1 cellular context compared by ENCODE assay signal in genomic region chr9:124698265-124698664, GRCh38.
TF ChIP-seq lines count a peak whose summit lies in the region.

No MANE protein-coding gene starts in this region.

TF ChIP-seq in K562, 482 proteins besides CTCF, POLR2A, EP300 and RAD21 (continued from another document and continues in another):
- TF ChIP-seq ZBTB11 (CRISPR knock-in tag; IDR thresholded peaks at IDR 0.05) (no peak), ZNF184 (CRISPR knock-in tag; IDR thresholded peaks at IDR 0.05) (no peak), SMARCA5 (IDR thresholded peaks at IDR 0.05) (no peak), RAD51 (IDR thresholded peaks at IDR 0.05; ENCODE audit: borderline replicate concordance, low read depth) (no peak), FOXK2 (conservative IDR thresholded peaks at IDR 0.05 in 1 of 2, IDR thresholded peaks at IDR 0.05 in 1 of 2; ENCODE audit: low read depth in 2 of 2) (no peak), RBBP5 (IDR thresholded peaks at IDR 0.05; ENCODE audit: borderline replicate concordance, insufficient read depth, low read length, poor library complexity, severe bottlenecking) (no peak), SREBF2 (CRISPR knock-in tag; IDR thresholded peaks at IDR 0.05) (no peak), ZFP36 (IDR thresholded peaks at IDR 0.05; ENCODE audit: low read depth, low read length, partially characterized antibody) (no peak), ZBTB9 (CRISPR knock-in tag; IDR thresholded peaks at IDR 0.05) (no peak), ZNF830 (CRISPR knock-in tag; IDR thresholded peaks at IDR 0.05) (no peak), ZNF316 (IDR thresholded peaks at IDR 0.05) (no peak), ZNF696 (CRISPR knock-in tag; conservative IDR thresholded peaks at IDR 0.05) (no peak), ZNF584 (CRISPR knock-in tag; IDR thresholded peaks at IDR 0.05; ENCODE audit: low read depth) (no peak), TCF3 (CRISPR knock-in tag; IDR thresholded peaks at IDR 0.05) (0 out of 2 replicates have a peak, but pooled peaks have one; percentile 15), SRSF3 (IDR thresholded peaks at IDR 0.05; ENCODE audit: insufficient read depth, low read length) (no peak), TRIM24 (IDR thresholded peaks at IDR 0.05) (no peak), NBN (IDR thresholded peaks at IDR 0.05; ENCODE audit: low read depth) (no peak), ZNF263 (CRISPR knock-in tag; IDR thresholded peaks at IDR 0.05; ENCODE audit: borderline replicate concordance) (no peak), CXXC5 (CRISPR knock-in tag; IDR thresholded peaks at IDR 0.05) (0 out of 2 replicates have a peak, but pooled peaks have one; percentile 23), ZNF507 (tag; conservative IDR thresholded peaks at IDR 0.05) (no peak), GATAD2A (IDR thresholded peaks at IDR 0.05) (no peak), TFAP4 (CRISPR knock-in tag; IDR thresholded peaks at IDR 0.05; ENCODE audit: borderline replicate concordance) (no peak), ZFP30 (CRISPR knock-in tag; IDR thresholded peaks at IDR 0.05; ENCODE audit: borderline replicate concordance) (no peak), PHF21A (IDR thresholded peaks at IDR 0.05; ENCODE audit: borderline replicate concordance, low read depth) (no peak), EWSR1 (IDR thresholded peaks at IDR 0.05; ENCODE audit: borderline replicate concordance, low read depth, partially characterized antibody) (no peak), ZNF707 (CRISPR knock-in tag; conservative IDR thresholded peaks at IDR 0.05) (no peak), FUS (optimal IDR thresholded peaks at IDR 0.05; ENCODE audit: low read depth, low read length) (no peak), L3MBTL2 (IDR thresholded peaks at IDR 0.05) (no peak), TEAD4 (IDR thresholded peaks at IDR 0.05; ENCODE audit: low read length) (0 out of 2 replicates have a peak, but pooled peaks have one; percentile 33), TEAD4 (CRISPR knock-in tag; IDR thresholded peaks at IDR 0.05; ENCODE audit: borderline replicate concordance) (no peak), TCFL5 (CRISPR knock-in tag; conservative IDR thresholded peaks at IDR 0.05) (no peak), CTBP1 (IDR thresholded peaks at IDR 0.05; ENCODE audit: borderline replicate concordance) (no peak), NFIC (IDR thresholded peaks at IDR 0.05) (no peak), NONO (IDR thresholded peaks at IDR 0.05; ENCODE audit: low read depth in 2 of 2, low read length in 1 of 2) (no peak), DPF2 (IDR thresholded peaks at IDR 0.05) (no peak), ZNF134 (CRISPR knock-in tag; conservative IDR thresholded peaks at IDR 0.05) (no peak), GABPA (tag; conservative IDR thresholded peaks at IDR 0.05; ENCODE audit: low read depth) (no peak), ZNF146 (CRISPR knock-in tag; IDR thresholded peaks at IDR 0.05; ENCODE audit: unreplicated experiment) (no peak), HBP1 (CRISPR knock-in tag; IDR thresholded peaks at IDR 0.05) (no peak), ZFP1 (CRISPR knock-in tag; IDR thresholded peaks at IDR 0.05) (no peak)
- TF ChIP-seq, protein P1, sequence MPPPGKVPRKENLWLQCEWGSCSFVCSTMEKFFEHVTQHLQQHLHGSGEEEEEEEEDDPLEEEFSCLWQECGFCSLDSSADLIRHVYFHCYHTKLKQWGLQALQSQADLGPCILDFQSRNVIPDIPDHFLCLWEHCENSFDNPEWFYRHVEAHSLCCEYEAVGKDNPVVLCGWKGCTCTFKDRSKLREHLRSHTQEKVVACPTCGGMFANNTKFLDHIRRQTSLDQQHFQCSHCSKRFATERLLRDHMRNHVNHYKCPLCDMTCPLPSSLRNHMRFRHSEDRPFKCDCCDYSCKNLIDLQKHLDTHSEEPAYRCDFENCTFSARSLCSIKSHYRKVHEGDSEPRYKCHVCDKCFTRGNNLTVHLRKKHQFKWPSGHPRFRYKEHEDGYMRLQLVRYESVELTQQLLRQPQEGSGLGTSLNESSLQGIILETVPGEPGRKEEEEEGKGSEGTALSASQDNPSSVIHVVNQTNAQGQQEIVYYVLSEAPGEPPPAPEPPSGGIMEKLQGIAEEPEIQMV (tag; conservative IDR thresholded peaks at IDR 0.05; ENCODE audit: low read depth): no peak
- TF ChIP-seq, protein P2, sequence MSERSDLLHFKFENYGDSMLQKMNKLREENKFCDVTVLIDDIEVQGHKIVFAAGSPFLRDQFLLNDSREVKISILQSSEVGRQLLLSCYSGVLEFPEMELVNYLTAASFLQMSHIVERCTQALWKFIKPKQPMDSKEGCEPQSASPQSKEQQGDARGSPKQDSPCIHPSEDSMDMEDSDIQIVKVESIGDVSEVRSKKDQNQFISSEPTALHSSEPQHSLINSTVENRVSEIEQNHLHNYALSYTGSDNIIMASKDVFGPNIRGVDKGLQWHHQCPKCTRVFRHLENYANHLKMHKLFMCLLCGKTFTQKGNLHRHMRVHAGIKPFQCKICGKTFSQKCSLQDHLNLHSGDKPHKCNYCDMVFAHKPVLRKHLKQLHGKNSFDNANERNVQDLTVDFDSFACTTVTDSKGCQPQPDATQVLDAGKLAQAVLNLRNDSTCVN (CRISPR knock-in tag; IDR thresholded peaks at IDR 0.05): 0 out of 2 replicates have a peak, but pooled peaks have one; percentile 13
- TF ChIP-seq, protein P3, sequence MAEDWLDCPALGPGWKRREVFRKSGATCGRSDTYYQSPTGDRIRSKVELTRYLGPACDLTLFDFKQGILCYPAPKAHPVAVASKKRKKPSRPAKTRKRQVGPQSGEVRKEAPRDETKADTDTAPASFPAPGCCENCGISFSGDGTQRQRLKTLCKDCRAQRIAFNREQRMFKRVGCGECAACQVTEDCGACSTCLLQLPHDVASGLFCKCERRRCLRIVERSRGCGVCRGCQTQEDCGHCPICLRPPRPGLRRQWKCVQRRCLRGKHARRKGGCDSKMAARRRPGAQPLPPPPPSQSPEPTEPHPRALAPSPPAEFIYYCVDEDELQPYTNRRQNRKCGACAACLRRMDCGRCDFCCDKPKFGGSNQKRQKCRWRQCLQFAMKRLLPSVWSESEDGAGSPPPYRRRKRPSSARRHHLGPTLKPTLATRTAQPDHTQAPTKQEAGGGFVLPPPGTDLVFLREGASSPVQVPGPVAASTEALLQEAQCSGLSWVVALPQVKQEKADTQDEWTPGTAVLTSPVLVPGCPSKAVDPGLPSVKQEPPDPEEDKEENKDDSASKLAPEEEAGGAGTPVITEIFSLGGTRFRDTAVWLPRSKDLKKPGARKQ (CRISPR knock-in tag; IDR thresholded peaks at IDR 0.05): no peak
- TF ChIP-seq, protein P4, sequence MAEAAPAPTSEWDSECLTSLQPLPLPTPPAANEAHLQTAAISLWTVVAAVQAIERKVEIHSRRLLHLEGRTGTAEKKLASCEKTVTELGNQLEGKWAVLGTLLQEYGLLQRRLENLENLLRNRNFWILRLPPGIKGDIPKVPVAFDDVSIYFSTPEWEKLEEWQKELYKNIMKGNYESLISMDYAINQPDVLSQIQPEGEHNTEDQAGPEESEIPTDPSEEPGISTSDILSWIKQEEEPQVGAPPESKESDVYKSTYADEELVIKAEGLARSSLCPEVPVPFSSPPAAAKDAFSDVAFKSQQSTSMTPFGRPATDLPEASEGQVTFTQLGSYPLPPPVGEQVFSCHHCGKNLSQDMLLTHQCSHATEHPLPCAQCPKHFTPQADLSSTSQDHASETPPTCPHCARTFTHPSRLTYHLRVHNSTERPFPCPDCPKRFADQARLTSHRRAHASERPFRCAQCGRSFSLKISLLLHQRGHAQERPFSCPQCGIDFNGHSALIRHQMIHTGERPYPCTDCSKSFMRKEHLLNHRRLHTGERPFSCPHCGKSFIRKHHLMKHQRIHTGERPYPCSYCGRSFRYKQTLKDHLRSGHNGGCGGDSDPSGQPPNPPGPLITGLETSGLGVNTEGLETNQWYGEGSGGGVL (CRISPR knock-in tag; IDR thresholded peaks at IDR 0.05): no peak
- TF ChIP-seq, protein P5, sequence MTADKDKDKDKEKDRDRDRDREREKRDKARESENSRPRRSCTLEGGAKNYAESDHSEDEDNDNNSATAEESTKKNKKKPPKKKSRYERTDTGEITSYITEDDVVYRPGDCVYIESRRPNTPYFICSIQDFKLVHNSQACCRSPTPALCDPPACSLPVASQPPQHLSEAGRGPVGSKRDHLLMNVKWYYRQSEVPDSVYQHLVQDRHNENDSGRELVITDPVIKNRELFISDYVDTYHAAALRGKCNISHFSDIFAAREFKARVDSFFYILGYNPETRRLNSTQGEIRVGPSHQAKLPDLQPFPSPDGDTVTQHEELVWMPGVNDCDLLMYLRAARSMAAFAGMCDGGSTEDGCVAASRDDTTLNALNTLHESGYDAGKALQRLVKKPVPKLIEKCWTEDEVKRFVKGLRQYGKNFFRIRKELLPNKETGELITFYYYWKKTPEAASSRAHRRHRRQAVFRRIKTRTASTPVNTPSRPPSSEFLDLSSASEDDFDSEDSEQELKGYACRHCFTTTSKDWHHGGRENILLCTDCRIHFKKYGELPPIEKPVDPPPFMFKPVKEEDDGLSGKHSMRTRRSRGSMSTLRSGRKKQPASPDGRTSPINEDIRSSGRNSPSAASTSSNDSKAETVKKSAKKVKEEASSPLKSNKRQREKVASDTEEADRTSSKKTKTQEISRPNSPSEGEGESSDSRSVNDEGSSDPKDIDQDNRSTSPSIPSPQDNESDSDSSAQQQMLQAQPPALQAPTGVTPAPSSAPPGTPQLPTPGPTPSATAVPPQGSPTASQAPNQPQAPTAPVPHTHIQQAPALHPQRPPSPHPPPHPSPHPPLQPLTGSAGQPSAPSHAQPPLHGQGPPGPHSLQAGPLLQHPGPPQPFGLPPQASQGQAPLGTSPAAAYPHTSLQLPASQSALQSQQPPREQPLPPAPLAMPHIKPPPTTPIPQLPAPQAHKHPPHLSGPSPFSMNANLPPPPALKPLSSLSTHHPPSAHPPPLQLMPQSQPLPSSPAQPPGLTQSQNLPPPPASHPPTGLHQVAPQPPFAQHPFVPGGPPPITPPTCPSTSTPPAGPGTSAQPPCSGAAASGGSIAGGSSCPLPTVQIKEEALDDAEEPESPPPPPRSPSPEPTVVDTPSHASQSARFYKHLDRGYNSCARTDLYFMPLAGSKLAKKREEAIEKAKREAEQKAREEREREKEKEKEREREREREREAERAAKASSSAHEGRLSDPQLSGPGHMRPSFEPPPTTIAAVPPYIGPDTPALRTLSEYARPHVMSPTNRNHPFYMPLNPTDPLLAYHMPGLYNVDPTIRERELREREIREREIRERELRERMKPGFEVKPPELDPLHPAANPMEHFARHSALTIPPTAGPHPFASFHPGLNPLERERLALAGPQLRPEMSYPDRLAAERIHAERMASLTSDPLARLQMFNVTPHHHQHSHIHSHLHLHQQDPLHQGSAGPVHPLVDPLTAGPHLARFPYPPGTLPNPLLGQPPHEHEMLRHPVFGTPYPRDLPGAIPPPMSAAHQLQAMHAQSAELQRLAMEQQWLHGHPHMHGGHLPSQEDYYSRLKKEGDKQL (CRISPR knock-in tag; IDR thresholded peaks at IDR 0.05; ENCODE audit: borderline replicate concordance): no peak
- TF ChIP-seq, protein P6, sequence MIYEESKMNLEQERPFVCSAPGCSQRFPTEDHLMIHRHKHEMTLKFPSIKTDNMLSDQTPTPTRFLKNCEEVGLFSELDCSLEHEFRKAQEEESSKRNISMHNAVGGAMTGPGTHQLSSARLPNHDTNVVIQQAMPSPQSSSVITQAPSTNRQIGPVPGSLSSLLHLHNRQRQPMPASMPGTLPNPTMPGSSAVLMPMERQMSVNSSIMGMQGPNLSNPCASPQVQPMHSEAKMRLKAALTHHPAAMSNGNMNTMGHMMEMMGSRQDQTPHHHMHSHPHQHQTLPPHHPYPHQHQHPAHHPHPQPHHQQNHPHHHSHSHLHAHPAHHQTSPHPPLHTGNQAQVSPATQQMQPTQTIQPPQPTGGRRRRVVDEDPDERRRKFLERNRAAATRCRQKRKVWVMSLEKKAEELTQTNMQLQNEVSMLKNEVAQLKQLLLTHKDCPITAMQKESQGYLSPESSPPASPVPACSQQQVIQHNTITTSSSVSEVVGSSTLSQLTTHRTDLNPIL (CRISPR knock-in tag; IDR thresholded peaks at IDR 0.05): no peak
